In the genomic region with DNA sequence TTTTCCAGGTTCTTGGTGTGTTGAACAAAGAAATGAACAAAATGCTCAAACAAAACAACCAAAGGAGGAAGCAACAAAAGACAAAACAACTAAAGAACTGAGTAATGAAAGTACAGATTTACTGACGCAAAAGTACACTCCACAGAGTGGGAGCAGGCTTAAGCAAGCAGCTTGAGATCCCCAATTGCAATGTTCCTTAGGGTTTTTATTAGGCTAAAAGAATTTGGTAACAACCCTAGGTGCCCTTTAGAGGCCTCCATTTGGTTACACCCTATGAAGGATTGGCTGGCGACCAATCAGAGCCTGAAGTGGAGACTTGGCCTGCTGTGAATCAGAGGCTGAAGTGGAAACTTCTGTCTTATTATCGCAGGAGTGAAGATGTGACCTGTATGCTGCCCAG, we compare ENCODE assay signal across 29 cellular contexts.
"Had no signal": no experiment of that assay in that cellular context is flagged by ENCODE, and none has a peak within 500 bp of the region (broad histone marks: within the 10 kb centered on the region; RNA-seq: fewer than 3 reads in every experiment).

No MANE protein-coding gene starts in this region.

- H3K4me3 ChIP-seq: pancreas, prostate gland, right atrium auricular region, skin epidermis, smooth muscle cell, spleen, suprapubic skin, testis, tibial artery, transverse colon, upper lobe of right lung, uterus had no signal

- ATAC-seq: naive thymus-derived CD8-positive, alpha-beta T cell; natural killer cell treated with Interleukin-12 subunit alpha and Interleukin-12 subunit beta and Interleukin-15 and Interleukin-18, amount 100 ng/mL, for 72 hours; pancreas; sciatic nerve; stimulated activated memory B cell treated with anti-CD40 and anti-IgM and Interleukin-4, amounts not matched to agents 10 μg/mL and 1 μg/mL and 100 μg/mL, for 72 hours; stimulated activated naive CD8-positive, alpha-beta T cell treated with anti-CD3 and anti-CD28 coated beads, Interleukin-15, amount 100 ng/mL, for 72 hours; stimulated activated naive CD8-positive, alpha-beta T cell treated with anti-CD3 and anti-CD28 coated beads, Interleukin-15, Interleukin-2, amounts not matched to agents 100 U/mL and 50 U/mL, for 24 hours; upper lobe of right lung had no signal

- H3K9me3 ChIP-seq: neutrophil, pancreas, prostate gland, testis, uterus had no signal

- H3K27ac ChIP-seq: neutrophil, pancreas, prostate gland, right atrium auricular region, skin epidermis, spleen, suprapubic skin, testis, tibial artery, transverse colon, upper lobe of right lung, uterus had no signal

- DNase-seq: naive thymus-derived CD8-positive, alpha-beta T cell; nephron progenitor cell; nucleus accumbens; pancreas; retina; spleen; stimulated activated CD4-positive, alpha-beta T cell treated with anti-CD3 and anti-CD28 coated beads, Interleukin-12 subunit alpha, Interleukin-12 subunit beta, amount 100 ng/mL, for 4 hours; stimulated activated CD4-positive, alpha-beta T cell treated with anti-CD3 and anti-CD28 coated beads, Interleukin-1b, Interleukin-23, amount 100 ng/mL, for 48 hours; stimulated activated CD4-positive, alpha-beta T cell treated with anti-CD3 and anti-CD28 coated beads, Interleukin-4, amount 100 ng/mL, for 1 hour; stimulated activated CD4-positive, alpha-beta T cell treated with anti-CD3 and anti-CD28 coated beads, Interleukin-4, amount 100 ng/mL, for 4 hours; stimulated activated CD8-positive, alpha-beta memory T cell treated with anti-CD3 and anti-CD28 coated beads, Interleukin-4, amount 100 ng/mL, for 48 hours; stimulated activated naive CD4-positive, alpha-beta T cell; stimulated activated naive CD8-positive, alpha-beta T cell treated with anti-CD3 and anti-CD28 coated beads, Interleukin-15, amount 100 ng/mL, for 72 hours; stimulated activated naive CD8-positive, alpha-beta T cell treated with anti-CD3 and anti-CD28 coated beads, Interleukin-15, Interleukin-2, amounts not matched to agents 100 U/mL and 50 U/mL, for 24 hours; substantia nigra; testis; tibial artery; transverse colon; upper lobe of right lung; uterus had no signal

- H3K4me1 ChIP-seq: pancreas, prostate gland, right atrium auricular region, spleen, transverse colon, upper lobe of right lung, uterus had no signal

- H3K27me3 ChIP-seq: neutrophil, pancreas, right atrium auricular region, spleen, suprapubic skin, testis, tibial artery, transverse colon, upper lobe of right lung, uterus had no signal

- H3K36me3 ChIP-seq: neutrophil, pancreas, prostate gland, right atrium auricular region, spleen, suprapubic skin, tibial artery, transverse colon, upper lobe of right lung, uterus had no signal
